In genomic region chr14:31561155-31561846, GRCh38 we compare ENCODE assay signal across 8 cellular contexts. TPM values are rescaled to one million over a fixed set of nuclear protein-coding genes. Genes with fewer than 3 reads are reported as not detected.
A peak's percentile ranks its signal among the peaks of the same experiment; 100 is the strongest.
DNase-seq lines count a peak whose midpoint lies in the region; ATAC-seq, FAIRE-seq and TF ChIP-seq lines count a peak whose summit lies in the region.

A gene with protein sequence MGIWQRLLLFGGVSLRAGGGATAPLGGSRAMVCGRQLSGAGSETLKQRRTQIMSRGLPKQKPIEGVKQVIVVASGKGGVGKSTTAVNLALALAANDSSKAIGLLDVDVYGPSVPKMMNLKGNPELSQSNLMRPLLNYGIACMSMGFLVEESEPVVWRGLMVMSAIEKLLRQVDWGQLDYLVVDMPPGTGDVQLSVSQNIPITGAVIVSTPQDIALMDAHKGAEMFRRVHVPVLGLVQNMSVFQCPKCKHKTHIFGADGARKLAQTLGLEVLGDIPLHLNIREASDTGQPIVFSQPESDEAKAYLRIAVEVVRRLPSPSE (plus strand): TSS chr14:31561404. CDS start chr14:31561440, 36 bp downstream.

- no peak for TF ChIP-seq CTCF in GM13976 (IDR thresholded peaks at IDR 0.05; ENCODE audit: borderline replicate concordance, control extremely low read depth, extremely low read depth, insufficient read depth, missing control alignments)
- peak in 1 of 2 donors; percentile 11 for TF ChIP-seq CTCF in right atrium auricular region (IDR thresholded peaks at IDR 0.05)
- TF ChIP-seq CTCF in psoas muscle (IDR thresholded peaks at IDR 0.05): no peak

- peak within 1 kb of the TSS; percentile 65 to 82 for H3K27ac ChIP-seq in right atrium auricular region
- H3K27ac ChIP-seq in psoas muscle: peak within 1 kb of the TSS; percentile 91

- peak; percentile 87 for FAIRE-seq in urothelium cell line (lab: Jason Lieb, UNC)

- H3K4me1 Mint-ChIP-seq in T-helper 1 cell treated with Interleukin-12 subunit alpha and Interleukin-12 subunit beta and Interleukin-4 antibody, amounts not matched to agents 30 μg/mL and 1 μg/mL, for 36 hours (ENCODE audit: low read depth): peaks cover 21% of the 10 kb centered on the region

- intact Hi-C loops in psoas muscle (cut with DNase I): loop anchor here (5.0 to 10.0 kb wide), 2 partner anchors 104 to 364 kb away; partner anchors contain the start of gene DTD2 (in 1 of the 2)

- ATAC-seq in HG02870 (IDR thresholded peaks at IDR 0.05; ENCODE audit: unreplicated experiment) (peak; percentile 97), psoas muscle (peak; percentile 98 to 100 (median 98))

- no peaks in the 10 kb centered on the region for H3K9me3 Mint-ChIP-seq in T-helper 1 cell treated with Interleukin-12 subunit alpha and Interleukin-12 subunit beta and Interleukin-4 antibody, amounts not matched to agents 30 μg/mL and 1 μg/mL, for 36 hours

- H3K36me3 ChIP-seq in right atrium auricular region (no peaks in the 10 kb centered on the region), psoas muscle (ENCODE audit: insufficient read depth in 1 of 2, low read depth in 1 of 2) (peaks cover 0 to 14% of the 10 kb centered on the region in 2 donors)

- H3K4me3 ChIP-seq in right atrium auricular region (peak within 1 kb of the TSS; percentile 63 to 89), psoas muscle (peak within 1 kb of the TSS; percentile 94)

- no peaks in the 10 kb centered on the region for H3K9me3 ChIP-seq in right atrium auricular region
- no peaks in the 10 kb centered on the region for H3K9me3 ChIP-seq in psoas muscle

- DNase-seq in GM13976 (ENCODE audit: low spot score) (peak; percentile 96), NCI-H146 treated with DMSO at 0.1 percent for 48 hours (lab: John Stamatoyannopoulos, UW; ENCODE audit: unreplicated experiment) (peak; percentile 65), amygdala (lab: John Stamatoyannopoulos, UW) (peak; percentile 43 to 96 (median 88)), right atrium auricular region (ENCODE audit: low spot score) (peak; percentile 98), psoas muscle (peak; percentile 97 to 98), urothelium cell line (ENCODE audit: low spot score) (peak; percentile 93)

- no peaks in the 10 kb centered on the region for H3K36me3 Mint-ChIP-seq in T-helper 1 cell treated with Interleukin-12 subunit alpha and Interleukin-12 subunit beta and Interleukin-4 antibody, amounts not matched to agents 30 μg/mL and 1 μg/mL, for 36 hours (ENCODE audit: low read depth)

- in situ Hi-C loops in GM13976 (cut with MboI; ENCODE audit: low sequenced_read_pairs, unreplicated experiment): no loop called here

- peak within 1 kb of the TSS; percentile 88 for H3K4me3 Mint-ChIP-seq in T-helper 1 cell treated with Interleukin-12 subunit alpha and Interleukin-12 subunit beta and Interleukin-4 antibody, amounts not matched to agents 30 μg/mL and 1 μg/mL, for 36 hours

- peak within 1 kb of the TSS; percentile 93 for H3K27ac Mint-ChIP-seq in T-helper 1 cell treated with Interleukin-12 subunit alpha and Interleukin-12 subunit beta and Interleukin-4 antibody, amounts not matched to agents 30 μg/mL and 1 μg/mL, for 36 hours

- H3K27me3 ChIP-seq in right atrium auricular region (no peaks in the 10 kb centered on the region), psoas muscle (ENCODE audit: insufficient read depth in 3 of 3, low read length in 2 of 3) (no peaks in the 10 kb centered on the region)

- H3K27me3 Mint-ChIP-seq in T-helper 1 cell treated with Interleukin-12 subunit alpha and Interleukin-12 subunit beta and Interleukin-4 antibody, amounts not matched to agents 30 μg/mL and 1 μg/mL, for 36 hours (ENCODE audit: low read depth): peaks cover 14% of the 10 kb centered on the region

- WGBS in psoas muscle, 3 donors: 0 to 1% (median 0%) methylated on average over 34 of the region's 34 CpGs

- H3K4me1 ChIP-seq in right atrium auricular region (peaks cover 0 to 20% of the 10 kb centered on the region in 2 donors), psoas muscle (peaks cover 9% of the 10 kb centered on the region)

RNA-seq across cellular contexts. Expression of the gene that starts here (rescaled TPM):
- 10 to 100 TPM; 10.7 to 17.8 TPM for total RNA-seq in right atrium auricular region
- total RNA-seq in psoas muscle: 10 to 100 TPM in 2 of 4 donors, 1 to 10 TPM in 2; 7.0 to 16.3 (median 12.4) TPM
- 1 to 10 TPM; 3.3 to 9.3 (median 5.1) TPM for polyA plus RNA-seq in psoas muscle

Comparison
In these comparisons a context has a peak if more than half of its experiments do, and no peak if none do; other contexts are left out.
1. Peak in every context shown above with its lines: DNase-seq, ATAC-seq, H3K4me3 ChIP-seq and H3K27ac ChIP-seq.